In genomic region chr3:133575121-133575520, GRCh38 we compare ENCODE assay signal across 8 cellular contexts. TPM values are rescaled to one million over a fixed set of nuclear protein-coding genes. Genes with fewer than 3 reads are reported as not detected.
DNase-seq lines count a peak whose midpoint lies in the region; ATAC-seq and TF ChIP-seq lines count a peak whose summit lies in the region.

No MANE protein-coding gene starts in this region.

- H3K36me3 ChIP-seq in CD4-positive, alpha-beta memory T cell (ENCODE audit: insufficient read depth, low read length), result peaks cover 25% of the 10 kb centered on the region
- H3K36me3 ChIP-seq in Panc1 (ENCODE audit: control insufficient read depth, insufficient read depth, low read length) (peaks cover 32% of the 10 kb centered on the region), neural progenitor cell (peaks cover 14% of the 10 kb centered on the region)

- no peak overlapping the region for H2AFZ ChIP-seq in neural progenitor cell (replicated peaks)

- H3K4me1 ChIP-seq in CD4-positive, alpha-beta memory T cell (ENCODE audit: insufficient read depth, low read length), result peaks cover 61% of the 10 kb centered on the region
- H3K4me1 ChIP-seq in Panc1 (ENCODE audit: control insufficient read depth, insufficient read depth, low read length), result peaks cover 28% of the 10 kb centered on the region
- H3K4me1 ChIP-seq in neural progenitor cell, result peaks cover 31% of the 10 kb centered on the region

- no peak for DNase-seq in CD4-positive, alpha-beta memory T cell
- no peak for DNase-seq in Panc1 (ENCODE audit: low read depth, low spot score)
- DNase-seq in endothelial cell (ENCODE audit: low spot score), result no peak
- DNase-seq in neural progenitor cell (ENCODE audit: low spot score), result no peak
- DNase-seq in NCI-H1092 (lab: John Stamatoyannopoulos, UW), result no peak
- no peak for DNase-seq in posterior vena cava (ENCODE audit: low spot score)

- peaks cover 29 to 54% of the 10 kb centered on the region in 2 donors for H3K36me3 Mint-ChIP-seq in CD4-positive, alpha-beta memory T cell
- H3K36me3 Mint-ChIP-seq in endothelial cell (ENCODE audit: low read depth, unreplicated experiment), result peaks cover 16% of the 10 kb centered on the region
- H3K36me3 Mint-ChIP-seq in neural progenitor cell, result peaks cover 24% of the 10 kb centered on the region

- H3K79me2 ChIP-seq in neural progenitor cell (ENCODE audit: low read depth), result peaks cover 60% of the 10 kb centered on the region

- peak overlapping the region; percentile 93 to 99 (median 96) for H3K27ac Mint-ChIP-seq in CD4-positive, alpha-beta memory T cell
- peak overlapping the region; percentile 98 for H3K27ac Mint-ChIP-seq in endothelial cell (ENCODE audit: unreplicated experiment)
- peak overlapping the region; percentile 85 for H3K27ac Mint-ChIP-seq in neural progenitor cell

- H3K4me1 Mint-ChIP-seq in CD4-positive, alpha-beta memory T cell, result peaks cover 47 to 71% (median 62%) of the 10 kb centered on the region in 4 donors
- H3K4me1 Mint-ChIP-seq in endothelial cell (ENCODE audit: unreplicated experiment) (peaks cover 33% of the 10 kb centered on the region), neural progenitor cell (peaks cover 52% of the 10 kb centered on the region)

- H3K9me3 ChIP-seq in CD4-positive, alpha-beta memory T cell (ENCODE audit: control insufficient read depth in 1 of 2, low read length in 2 of 2), result no peaks in the 10 kb centered on the region
- H3K9me3 ChIP-seq in Panc1 (ENCODE audit: control insufficient read depth, insufficient read depth, low read depth, low read length) (no peaks in the 10 kb centered on the region), neural progenitor cell (ENCODE audit: low read depth) (no peaks in the 10 kb centered on the region)

- peak overlapping the region; percentile 90 for H3K27ac ChIP-seq in CD4-positive, alpha-beta memory T cell (ENCODE audit: low read depth, low read length)
- peak overlapping the region; percentile 99 for H3K27ac ChIP-seq in Panc1 (ENCODE audit: low read length)
- H3K27ac ChIP-seq in neural progenitor cell, result no peak overlapping the region

- ATAC-seq in Panc1 (no peak), GM18502 (IDR thresholded peaks at IDR 0.05; ENCODE audit: poor library complexity, unreplicated experiment) (no peak), HG02840 (IDR thresholded peaks at IDR 0.05; ENCODE audit: low FRiP score, unreplicated experiment) (no peak)

- POLR2A ChIA-PET in CD4-positive, alpha-beta memory T cell (lab: Charles Lee; ENCODE audit: partially characterized antibody), result interaction anchor here (0.5 to 6.0 kb wide), 14 partner anchors 8 to 1158 kb away, joined by 3 to 89 read pairs (median 5); partner anchors contain the start of genes DNAJC13, NPHP3 and TOPBP1
- POLR2A ChIA-PET in Panc1 (lab: Charles Lee), result interaction anchor here (0.6 to 0.8 kb wide), 3 partner anchors 122 to 844 kb away, joined by 3 to 5 read pairs (median 4); no protein-coding TSS in a partner anchor

- H3K9me3 Mint-ChIP-seq in CD4-positive, alpha-beta memory T cell, result no peaks in the 10 kb centered on the region
- no peaks in the 10 kb centered on the region for H3K9me3 Mint-ChIP-seq in endothelial cell (ENCODE audit: unreplicated experiment)
- H3K9me3 Mint-ChIP-seq in neural progenitor cell, result peaks cover 2% of the 10 kb centered on the region

- peak overlapping the region; percentile 56 for H3K9ac ChIP-seq in neural progenitor cell

- in situ Hi-C loops in Panc1 (cut with HindIII; ENCODE audit: low pct_unique_long_range_greater_than_20kb, low sequenced_read_pairs), result no loop called here

- intact Hi-C loops in CD4-positive, alpha-beta memory T cell (cut with micrococcal nuclease), result no loop called here
- intact Hi-C loops in Panc1 (cut with micrococcal nuclease; ENCODE audit: unreplicated experiment), result no loop called here
- intact Hi-C loops in posterior vena cava (cut with DNase I), result loop anchor here (5.0 to 10.0 kb wide), 4 partner anchors 100 to 910 kb away; partner anchors contain the start of genes ANAPC13 (in 1 of the 2), CEP63 (in 1 of the 2) and NPHP3 (in 1 of the 2)

- H3K4me3 ChIP-seq in CD4-positive, alpha-beta memory T cell (ENCODE audit: low read length in 2 of 2), result peak overlapping the region; percentile 77 to 88
- peak overlapping the region; percentile 88 to 93 for H3K4me3 ChIP-seq in Panc1 (ENCODE audit: low read depth in 2 of 2, low read length in 2 of 2)
- H3K4me3 ChIP-seq in neural progenitor cell, result peak overlapping the region; percentile 70

- H3K4me2 ChIP-seq in neural progenitor cell, result peak overlapping the region; percentile 78

- BruUV-seq in Panc1 (replicated peaks; lab: Mats Ljungman, UMichigan), result no TSS peak

- peak overlapping the region; percentile 90 to 99 (median 95) for H3K4me3 Mint-ChIP-seq in CD4-positive, alpha-beta memory T cell
- H3K4me3 Mint-ChIP-seq in endothelial cell (ENCODE audit: unreplicated experiment), result peak overlapping the region; percentile 99
- H3K4me3 Mint-ChIP-seq in neural progenitor cell, result peak overlapping the region; percentile 98

- TF ChIP-seq CTCF in Panc1 (IDR thresholded peaks at IDR 0.05) (no peak), endothelial cell (IDR thresholded peaks at IDR 0.05; ENCODE audit: unreplicated experiment) (no peak), neural progenitor cell (IDR thresholded peaks at IDR 0.05) (no peak)

- H3K27me3 ChIP-seq in CD4-positive, alpha-beta memory T cell (ENCODE audit: insufficient read depth, low read length), result no peaks in the 10 kb centered on the region
- no peaks in the 10 kb centered on the region for H3K27me3 ChIP-seq in Panc1 (ENCODE audit: control insufficient read depth, insufficient read depth, low read length)
- no peaks in the 10 kb centered on the region for H3K27me3 ChIP-seq in neural progenitor cell

- peaks cover 10% of the 10 kb centered on the region for H3F3A ChIP-seq in neural progenitor cell (ENCODE audit: low read depth)

- no peaks in the 10 kb centered on the region for H3K27me3 Mint-ChIP-seq in CD4-positive, alpha-beta memory T cell
- peaks cover 18% of the 10 kb centered on the region for H3K27me3 Mint-ChIP-seq in endothelial cell (ENCODE audit: unreplicated experiment)
- H3K27me3 Mint-ChIP-seq in neural progenitor cell (ENCODE audit: insufficient read depth, low read depth), result peaks cover 5% of the 10 kb centered on the region

- H4K20me1 ChIP-seq in neural progenitor cell (ENCODE audit: low read depth), result peaks cover 59% of the 10 kb centered on the region

- CTCF ChIA-PET in CD4-positive, alpha-beta memory T cell (lab: Charles Lee; ENCODE audit: partially characterized antibody), result interaction anchor here (0.8 to 6.7 kb wide), 5 partner anchors 30 to 849 kb away, joined by 3 to 123 read pairs (median 5); no protein-coding TSS in a partner anchor
- CTCF ChIA-PET in Panc1 (lab: Charles Lee), result interaction anchor here (1.0 kb wide), 1 partner anchor 110 kb away, joined by 4 read pairs; no protein-coding TSS in a partner anchor

RNA-seq across cellular contexts. Expression of gene CDV3, which starts 1.6 kb away (rescaled TPM):
- total RNA-seq in CD4-positive, alpha-beta memory T cell, result 100 to 1,000 TPM; 208 to 212 TPM
- polyA plus RNA-seq in CD4-positive, alpha-beta memory T cell, result 10 to 100 TPM; 33.5 to 80.5 TPM
- 506 TPM for total RNA-seq in Panc1 (2021; ENCODE audit: unreplicated experiment)
- polyA plus RNA-seq in Panc1 (2012; ENCODE audit: insufficient read length), result 291 TPM
- total RNA-seq in endothelial cell (ENCODE audit: unreplicated experiment), result 144 TPM
- 175 and 272 TPM in 2 replicates for total RNA-seq in neural progenitor cell (ENCODE audit: low replicate concordance)
- 100 to 1,000 TPM; 124 to 160 TPM for total RNA-seq in posterior vena cava

Comparison
In these comparisons a context has a peak if more than half of its experiments do, and no peak if none do; other contexts are left out.
1. intact Hi-C loops: an anchor here in posterior vena cava (5.0 to 10.0 kb wide); none called in CD4-positive, alpha-beta memory T cell and Panc1.